Comparison of ENCODE assay signal across 1 cellular context in genomic region chr3:94159062-94159726, GRCh38.
TF ChIP-seq lines count a peak whose summit lies in the region.

No MANE protein-coding gene starts in this region.

TF ChIP-seq in HEK293, 187 proteins besides CTCF, POLR2A, EP300 and RAD21 (continued from another document and continues in another):
- peak; percentile 96 for TF ChIP-seq PRDM6 (tag by site-specific recombination; IDR thresholded peaks at IDR 0.05)
- TF ChIP-seq, protein P1, sequence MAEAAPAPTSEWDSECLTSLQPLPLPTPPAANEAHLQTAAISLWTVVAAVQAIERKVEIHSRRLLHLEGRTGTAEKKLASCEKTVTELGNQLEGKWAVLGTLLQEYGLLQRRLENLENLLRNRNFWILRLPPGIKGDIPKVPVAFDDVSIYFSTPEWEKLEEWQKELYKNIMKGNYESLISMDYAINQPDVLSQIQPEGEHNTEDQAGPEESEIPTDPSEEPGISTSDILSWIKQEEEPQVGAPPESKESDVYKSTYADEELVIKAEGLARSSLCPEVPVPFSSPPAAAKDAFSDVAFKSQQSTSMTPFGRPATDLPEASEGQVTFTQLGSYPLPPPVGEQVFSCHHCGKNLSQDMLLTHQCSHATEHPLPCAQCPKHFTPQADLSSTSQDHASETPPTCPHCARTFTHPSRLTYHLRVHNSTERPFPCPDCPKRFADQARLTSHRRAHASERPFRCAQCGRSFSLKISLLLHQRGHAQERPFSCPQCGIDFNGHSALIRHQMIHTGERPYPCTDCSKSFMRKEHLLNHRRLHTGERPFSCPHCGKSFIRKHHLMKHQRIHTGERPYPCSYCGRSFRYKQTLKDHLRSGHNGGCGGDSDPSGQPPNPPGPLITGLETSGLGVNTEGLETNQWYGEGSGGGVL (tag by site-specific recombination; IDR thresholded peaks at IDR 0.05): no peak
- peak; percentile 94 for TF ChIP-seq TRIM28 (IDR thresholded peaks at IDR 0.05; ENCODE audit: borderline replicate concordance, low read length)
- no peak for TF ChIP-seq ZBTB7A (tag by site-specific recombination; IDR thresholded peaks at IDR 0.05; ENCODE audit: low read depth)
- no peak for TF ChIP-seq ZNF791 (tag by site-specific recombination; IDR thresholded peaks at IDR 0.05)
- TF ChIP-seq ZNF174 (tag by site-specific recombination; IDR thresholded peaks at IDR 0.05): no peak
- TF ChIP-seq, protein P2, sequence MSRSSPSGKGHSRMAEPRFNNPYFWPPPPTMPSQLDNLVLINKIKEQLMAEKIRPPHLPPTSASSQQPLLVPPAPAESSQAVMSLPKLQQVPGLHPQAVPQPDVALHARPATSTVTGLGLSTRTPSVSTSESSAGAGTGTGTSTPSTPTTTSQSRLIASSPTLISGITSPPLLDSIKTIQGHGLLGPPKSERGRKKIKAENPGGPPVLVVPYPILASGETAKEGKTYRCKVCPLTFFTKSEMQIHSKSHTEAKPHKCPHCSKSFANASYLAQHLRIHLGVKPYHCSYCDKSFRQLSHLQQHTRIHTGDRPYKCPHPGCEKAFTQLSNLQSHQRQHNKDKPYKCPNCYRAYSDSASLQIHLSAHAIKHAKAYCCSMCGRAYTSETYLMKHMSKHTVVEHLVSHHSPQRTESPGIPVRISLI (tag by site-specific recombination; IDR thresholded peaks at IDR 0.05): peak; percentile 36; the same call in 1 of the 2 replicates
- TF ChIP-seq BCL6B (tag by site-specific recombination; IDR thresholded peaks at IDR 0.05): peak; percentile 64; the same call in 1 of the 2 replicates
- no peak for TF ChIP-seq ZNF37A (tag by site-specific recombination; IDR thresholded peaks at IDR 0.05)
- no peak for TF ChIP-seq ZSCAN23 (tag by site-specific recombination; IDR thresholded peaks at IDR 0.05)
- TF ChIP-seq ZNF596 (tag by site-specific recombination; IDR thresholded peaks at IDR 0.05): no peak
- TF ChIP-seq GFI1B (tag by site-specific recombination; IDR thresholded peaks at IDR 0.05): peak; percentile 52; the same call in 1 of the 2 replicates
- no peak for TF ChIP-seq SP3 (tag by site-specific recombination; IDR thresholded peaks at IDR 0.05)
- 0 out of 2 replicates have a peak, but pooled peaks have one; percentile 10 for TF ChIP-seq KLF8 (tag by site-specific recombination; IDR thresholded peaks at IDR 0.05)
- no peak for TF ChIP-seq TCF7L2 (IDR thresholded peaks at IDR 0.05; ENCODE audit: borderline replicate concordance, low read depth, low read length)
- no peak for TF ChIP-seq ZNF16 (tag by site-specific recombination; IDR thresholded peaks at IDR 0.05; ENCODE audit: low read depth)
- TF ChIP-seq ZNF623 (tag by site-specific recombination; IDR thresholded peaks at IDR 0.05): no peak
- TF ChIP-seq, protein P3, sequence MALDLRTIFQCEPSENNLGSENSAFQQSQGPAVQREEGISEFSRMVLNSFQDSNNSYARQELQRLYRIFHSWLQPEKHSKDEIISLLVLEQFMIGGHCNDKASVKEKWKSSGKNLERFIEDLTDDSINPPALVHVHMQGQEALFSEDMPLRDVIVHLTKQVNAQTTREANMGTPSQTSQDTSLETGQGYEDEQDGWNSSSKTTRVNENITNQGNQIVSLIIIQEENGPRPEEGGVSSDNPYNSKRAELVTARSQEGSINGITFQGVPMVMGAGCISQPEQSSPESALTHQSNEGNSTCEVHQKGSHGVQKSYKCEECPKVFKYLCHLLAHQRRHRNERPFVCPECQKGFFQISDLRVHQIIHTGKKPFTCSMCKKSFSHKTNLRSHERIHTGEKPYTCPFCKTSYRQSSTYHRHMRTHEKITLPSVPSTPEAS (tag by site-specific recombination; IDR thresholded peaks at IDR 0.05): no peak
- no peak for TF ChIP-seq ZNF202 (tag by site-specific recombination; IDR thresholded peaks at IDR 0.05; ENCODE audit: borderline replicate concordance)
- no peak for TF ChIP-seq ZFP3 (tag by site-specific recombination; IDR thresholded peaks at IDR 0.05; ENCODE audit: low read depth)
- no peak for TF ChIP-seq ZNF354C (tag by site-specific recombination; IDR thresholded peaks at IDR 0.05; ENCODE audit: borderline replicate concordance, low read depth)
- no peak for TF ChIP-seq ZNF707 (tag by site-specific recombination; IDR thresholded peaks at IDR 0.05)
- TF ChIP-seq PRDM2 (tag by site-specific recombination; IDR thresholded peaks at IDR 0.05; ENCODE audit: borderline replicate concordance): no peak
- TF ChIP-seq GLIS2 (tag by site-specific recombination; IDR thresholded peaks at IDR 0.05): no peak
- no peak for TF ChIP-seq ZNF560 (tag by site-specific recombination; IDR thresholded peaks at IDR 0.05; ENCODE audit: borderline replicate concordance)
- TF ChIP-seq ZNF501 (tag by site-specific recombination; IDR thresholded peaks at IDR 0.05): no peak
- TF ChIP-seq ZFP69B (tag by site-specific recombination; IDR thresholded peaks at IDR 0.05): no peak
- no peak for TF ChIP-seq ZNF121 (tag by site-specific recombination; IDR thresholded peaks at IDR 0.05)
- TF ChIP-seq ZNF140 (tag by site-specific recombination; IDR thresholded peaks at IDR 0.05): no peak
- no peak for TF ChIP-seq ZNF529 (tag by site-specific recombination; IDR thresholded peaks at IDR 0.05; ENCODE audit: insufficient replicate concordance)
- no peak for TF ChIP-seq ZNF549 (tag by site-specific recombination; IDR thresholded peaks at IDR 0.05)
- TF ChIP-seq ZBTB49 (tag by site-specific recombination; IDR thresholded peaks at IDR 0.05; ENCODE audit: low read depth): no peak
- TF ChIP-seq ZNF239 (tag by site-specific recombination; IDR thresholded peaks at IDR 0.05): no peak
- 0 out of 2 replicates have a peak, but pooled peaks have one; percentile 19 for TF ChIP-seq ZBTB20 (tag by site-specific recombination; IDR thresholded peaks at IDR 0.05)
- no peak for TF ChIP-seq ZNF792 (tag by site-specific recombination; IDR thresholded peaks at IDR 0.05)
- TF ChIP-seq ZNF837 (tag by site-specific recombination; IDR thresholded peaks at IDR 0.05): no peak
- no peak for TF ChIP-seq ZBTB26 (tag by site-specific recombination; optimal IDR thresholded peaks at IDR 0.05)
- no peak for TF ChIP-seq ZNF341 (tag by site-specific recombination; IDR thresholded peaks at IDR 0.05; ENCODE audit: low read depth)
- no peak for TF ChIP-seq ZNF510 (tag by site-specific recombination; IDR thresholded peaks at IDR 0.05; ENCODE audit: insufficient replicate concordance)
- no peak for TF ChIP-seq ZNF175 (tag by site-specific recombination; IDR thresholded peaks at IDR 0.05)
- TF ChIP-seq ZNF629 (tag by site-specific recombination; IDR thresholded peaks at IDR 0.05): peak; percentile 78
- no peak for TF ChIP-seq ZNF677 (tag by site-specific recombination; IDR thresholded peaks at IDR 0.05)
- TF ChIP-seq ZNF624 (tag by site-specific recombination; IDR thresholded peaks at IDR 0.05): no peak
- TF ChIP-seq SP7 (tag by site-specific recombination; IDR thresholded peaks at IDR 0.05): no peak
- no peak for TF ChIP-seq AEBP2 (tag by site-specific recombination; IDR thresholded peaks at IDR 0.05; ENCODE audit: borderline replicate concordance)
- TF ChIP-seq ZBTB17 (tag by site-specific recombination; IDR thresholded peaks at IDR 0.05): no peak; the same call in 1 of the 2 replicates
- no peak for TF ChIP-seq ZNF132 (tag by site-specific recombination; IDR thresholded peaks at IDR 0.05; ENCODE audit: borderline replicate concordance)
